In the genomic region with DNA sequence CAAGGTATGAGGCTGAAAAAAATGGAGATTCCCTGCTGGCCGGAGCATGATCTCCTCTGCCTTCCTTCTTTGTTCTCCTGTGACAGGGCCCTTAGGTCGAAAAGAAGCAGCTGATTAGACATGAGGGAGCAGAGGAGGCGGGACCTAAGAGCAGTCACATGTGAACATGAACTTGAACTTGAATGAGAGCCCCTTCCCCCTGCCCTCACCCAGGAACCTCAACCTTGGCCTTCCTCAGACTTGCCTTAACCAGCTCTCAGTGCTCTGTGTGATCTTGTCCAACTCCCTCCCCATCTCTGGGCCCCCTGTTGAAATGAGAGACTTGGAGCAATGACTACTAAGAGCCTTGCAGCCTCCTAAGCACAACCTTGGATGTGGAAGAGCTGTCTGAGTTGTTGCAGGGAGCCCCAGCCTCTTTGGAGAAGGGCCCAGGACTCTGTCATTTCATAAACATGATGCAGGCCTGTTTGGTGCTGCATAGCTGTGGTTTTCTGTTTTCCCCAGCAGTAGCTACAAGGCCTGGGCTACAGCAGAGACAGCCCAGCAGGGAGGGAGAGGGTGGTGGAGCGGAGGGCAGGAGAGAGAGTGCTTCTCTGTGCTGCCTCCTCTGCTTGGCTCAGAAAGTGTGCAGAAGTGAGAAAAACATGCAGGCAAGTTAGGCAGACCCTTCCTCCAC, we compare ENCODE assay signal across 9 cellular contexts.
A peak's percentile ranks its signal among the peaks of the same experiment; 100 is the strongest.
DNase-seq lines count a peak whose midpoint lies in the region; ATAC-seq and TF ChIP-seq lines count a peak whose summit lies in the region.
"Had no signal": no experiment of that assay in that cellular context is flagged by ENCODE, and none has a peak within 500 bp of the region (broad histone marks: within the 10 kb centered on the region; RNA-seq: fewer than 3 reads in every experiment).

No MANE protein-coding gene starts in this region.

- H3K9me3 Mint-ChIP-seq in T-helper 2 cell treated with Interferon-gamma antibody and Interleukin-4, amounts not matched to agents 5 μg/mL and 100 μg/mL, for 36 hours, result no peaks in the 10 kb centered on the region

- no peak overlapping the region for H3K4me3 Mint-ChIP-seq in T-helper 2 cell treated with Interferon-gamma antibody and Interleukin-4, amounts not matched to agents 5 μg/mL and 100 μg/mL, for 36 hours
- H3K4me3 Mint-ChIP-seq: activated B cell treated with CpG ODN at 0.5 μM for 24 hours had no signal

- H3K36me3 ChIP-seq in IMR-90 (ENCODE audit: control insufficient read depth, insufficient read depth, low read length) (no peaks in the 10 kb centered on the region), mammary epithelial cell (ENCODE audit: insufficient read depth, low read length) (no peaks in the 10 kb centered on the region), left lung (no peaks in the 10 kb centered on the region)

- peak overlapping the region; percentile 83 for H2BK20ac ChIP-seq in IMR-90 (ENCODE audit: low read depth, low read length)

- ATAC-seq in IMR-90 (ENCODE audit: low read depth) (peak; percentile 99), left lung (peak; percentile 85), GM19023 (IDR thresholded peaks at IDR 0.05; ENCODE audit: unreplicated experiment) (no peak), HG02852 (IDR thresholded peaks at IDR 0.05; ENCODE audit: unreplicated experiment) (no peak)

- H4K20me1 ChIP-seq in IMR-90 (ENCODE audit: insufficient read depth, low read length) (peaks cover 5% of the 10 kb centered on the region; the same call in 1 of the 2 replicates), mammary epithelial cell (ENCODE audit: insufficient read depth, low read length) (no peaks in the 10 kb centered on the region)

- POLR2A ChIA-PET in IMR-90 (lab: Charles Lee; ENCODE audit: unreplicated experiment), result no interaction called here

- H3K9ac ChIP-seq in IMR-90 (ENCODE audit: low read depth, low read length) (peak overlapping the region; percentile 19; the same call in 1 of the 2 replicates), mammary epithelial cell (ENCODE audit: insufficient read depth, low read length) (no peak overlapping the region)

- CTCF ChIA-PET in IMR-90 (lab: Yijun Ruan, JAX) (interaction anchor here (0.8 to 1.0 kb wide), 2 partner anchors 9 to 30 kb away, joined by 3 to 4 read pairs; no protein-coding TSS in a partner anchor), mammary epithelial cell (lab: Charles Lee; ENCODE audit: low non-redundant PET) (interaction anchor here (0.6 kb wide), 1 partner anchor 1489 kb away, joined by 3 read pairs; no protein-coding TSS in a partner anchor)

- TF ChIP-seq RAD21 in IMR-90 (IDR thresholded peaks at IDR 0.05; ENCODE audit: low read length), result peak; percentile 46

- H3K27me3 Mint-ChIP-seq in T-helper 2 cell treated with Interferon-gamma antibody and Interleukin-4, amounts not matched to agents 5 μg/mL and 100 μg/mL, for 36 hours (ENCODE audit: low read depth), result peaks cover 9% of the 10 kb centered on the region

- H2AFZ ChIP-seq in IMR-90 (replicated peaks; ENCODE audit: low read length, poor library complexity), result peak overlapping the region; percentile 48
- H2AFZ ChIP-seq in mammary epithelial cell (ENCODE audit: low read depth, low read length), result no peak overlapping the region

- intact Hi-C loops in IMR-90 (cut with micrococcal nuclease), result loop anchor here (5.0 to 10.0 kb wide), 3 partner anchors 123 to 280 kb away; a partner anchor contains a TSS
- intact Hi-C loops in mammary epithelial cell (cut with micrococcal nuclease), result no loop called here
- intact Hi-C loops in left lung (cut with DNase I), result no loop called here

- H3K27ac ChIP-seq in IMR-90 (ENCODE audit: insufficient read depth, low read length) (peak overlapping the region; percentile 75; the same call in 1 of the 2 replicates), mammary epithelial cell (ENCODE audit: insufficient read depth, low read depth, low read length) (no peak overlapping the region), left lung (no peak overlapping the region), temporal lobe (ENCODE audit: low read depth, low read length) (peak overlapping the region; percentile 47)

- no peak overlapping the region for H3K27ac Mint-ChIP-seq in T-helper 2 cell treated with Interferon-gamma antibody and Interleukin-4, amounts not matched to agents 5 μg/mL and 100 μg/mL, for 36 hours
- H3K27ac Mint-ChIP-seq: activated B cell treated with CpG ODN at 0.5 μM for 24 hours had no signal

- H3K4me2 ChIP-seq in IMR-90 (ENCODE audit: low read depth, low read length), result peak overlapping the region; percentile 36
- no peak overlapping the region for H3K4me2 ChIP-seq in mammary epithelial cell (ENCODE audit: insufficient read depth, low read depth, low read length)

- peak overlapping the region in 1 of 2 experiments; percentile 50; a peak in 2 of 4 replicates for H4K8ac ChIP-seq in IMR-90 (ENCODE audit: low read depth in 2 of 2, low read length in 2 of 2)

- H3K27me3 ChIP-seq in IMR-90 (ENCODE audit: control insufficient read depth, insufficient read depth, low read length) (peaks cover 3% of the 10 kb centered on the region; the same call in 1 of the 2 replicates), mammary epithelial cell (ENCODE audit: insufficient read depth, low read length) (peaks cover 1% of the 10 kb centered on the region), left lung (no peaks in the 10 kb centered on the region)

- H3K56ac ChIP-seq in IMR-90 (ENCODE audit: extremely low read depth, insufficient read depth, low read length), result peak overlapping the region; percentile 14; the same call in 1 of the 2 replicates

- no TSS peak for BruUV-seq in IMR-90 (replicated peaks; lab: Mats Ljungman, UMichigan)
- no TSS peak for BruUV-seq in mammary epithelial cell (replicated peaks; lab: Mats Ljungman, UMichigan)

- peak overlapping the region; percentile 75 for H4K91ac ChIP-seq in IMR-90 (ENCODE audit: insufficient read depth, low read depth, low read length)

- H3K9me3 ChIP-seq in IMR-90 (ENCODE audit: control insufficient read depth, insufficient read depth, low read length) (0 out of 2 replicates have a peak, but pooled peaks cover 5% of the 10 kb centered on the region), mammary epithelial cell (replicated peaks; ENCODE audit: insufficient read depth, low read length) (no peaks in the 10 kb centered on the region), left lung (peaks cover 0 to 7% of the 10 kb centered on the region in 2 donors)

- in situ Hi-C loops in IMR-90 (cut with MboI; ENCODE audit: low sequenced_read_pairs) (no loop called here), mammary epithelial cell (cut with MboI; ENCODE audit: low sequenced_read_pairs in 2 of 2) (no loop called here)

- peak overlapping the region; percentile 85 for H3K14ac ChIP-seq in IMR-90 (replicated peaks; ENCODE audit: low read depth, low read length)

- H2BK120ac ChIP-seq in IMR-90 (ENCODE audit: low read depth, low read length), result peak overlapping the region; percentile 81

- H3K4me1 ChIP-seq in IMR-90 (ENCODE audit: control insufficient read depth, insufficient read depth, low read length) (peaks cover 34% of the 10 kb centered on the region), mammary epithelial cell (ENCODE audit: insufficient read depth, low read length) (peaks cover 14% of the 10 kb centered on the region), left lung (no peaks in the 10 kb centered on the region)

- H3K79me2 ChIP-seq in mammary epithelial cell (ENCODE audit: insufficient read depth, low read length), result no peaks in the 10 kb centered on the region

- H3K36me3 Mint-ChIP-seq in T-helper 2 cell treated with Interferon-gamma antibody and Interleukin-4, amounts not matched to agents 5 μg/mL and 100 μg/mL, for 36 hours (ENCODE audit: low read depth), result no peaks in the 10 kb centered on the region

- DNase-seq in IMR-90, result peak; percentile 98
- DNase-seq in mammary epithelial cell, result peak; percentile 68
- DNase-seq in left lung, result peak in 1 of 2 donors; percentile 55
- no peak for DNase-seq in NCI-H524 treated with DMSO at 0.1 percent for 48 hours (lab: John Stamatoyannopoulos, UW)
- no peak for DNase-seq in T-helper 2 cell treated with Interferon-gamma antibody and Interleukin-4, amounts not matched to agents 5 μg/mL and 100 μg/mL, for 36 hours (ENCODE audit: low spot score)
- DNase-seq: activated B cell treated with CpG ODN at 0.5 μM for 24 hours had no signal

- WGBS in IMR-90 (ENCODE audit: extremely low coverage in 2 of 2, insufficient read length in 1 of 2), 2 experiments, result no CpG with 5 or more reads among the region's 4 CpGs
- 40% methylated on average over 4 of the region's 4 CpGs for WGBS in mammary epithelial cell (ENCODE audit: low coverage, missing lambda C conversion rate)

- peak overlapping the region; percentile 57 for H3K23ac ChIP-seq in IMR-90 (ENCODE audit: low read depth, low read length)

- peak overlapping the region; percentile 43; the same call in 2 of the 3 replicates for H2BK15ac ChIP-seq in IMR-90 (ENCODE audit: low read depth, low read length)

- H3K4ac ChIP-seq in IMR-90 (ENCODE audit: low read depth, low read length), result peak overlapping the region; percentile 79

- H2BK5ac ChIP-seq in IMR-90 (ENCODE audit: low read depth, low read length, poor library complexity, severe bottlenecking), result peak overlapping the region; percentile 46

- TF ChIP-seq POLR2A in IMR-90 (IDR thresholded peaks at IDR 0.05; ENCODE audit: low read depth, low read length), result no peak

- H4K5ac ChIP-seq in IMR-90 (ENCODE audit: low read depth, low read length), result peak overlapping the region; percentile 57

- H3K18ac ChIP-seq in IMR-90 (ENCODE audit: low read depth, low read length), result peak overlapping the region; percentile 74

- H3K4me1 Mint-ChIP-seq in T-helper 2 cell treated with Interferon-gamma antibody and Interleukin-4, amounts not matched to agents 5 μg/mL and 100 μg/mL, for 36 hours (ENCODE audit: low read depth), result no peaks in the 10 kb centered on the region
- H3K4me1 Mint-ChIP-seq: activated B cell treated with CpG ODN at 0.5 μM for 24 hours had no signal

- H2AK5ac ChIP-seq in IMR-90 (ENCODE audit: low read depth, low read length), result peak overlapping the region; percentile 33; the same call in 1 of the 2 replicates

- H3K9me1 ChIP-seq in IMR-90 (ENCODE audit: insufficient read depth, low read length), result peaks cover 24% of the 10 kb centered on the region

- no peak overlapping the region for H3K4me3 ChIP-seq in IMR-90 (ENCODE audit: insufficient read depth, low read depth, low read length)
- no peak overlapping the region for H3K4me3 ChIP-seq in mammary epithelial cell (replicated peaks in 1 of 3; ENCODE audit: insufficient read depth in 1 of 3, low read depth in 2 of 3, low read length in 3 of 3)
- H3K4me3 ChIP-seq in left lung, result no peak overlapping the region

- peak; percentile 27 for TF ChIP-seq CTCF in IMR-90 (conservative IDR thresholded peaks at IDR 0.05; ENCODE audit: low read depth, low read length)
- no peak for TF ChIP-seq CTCF in mammary epithelial cell (conservative IDR thresholded peaks at IDR 0.05 in 1 of 2, IDR thresholded peaks at IDR 0.05 in 1 of 2; ENCODE audit: extremely low read depth in 1 of 2, insufficient read depth in 1 of 2, low read depth in 1 of 2, low read length in 2 of 2)
- no peak for TF ChIP-seq CTCF in left lung (IDR thresholded peaks at IDR 0.05)

- peak overlapping the region; percentile 78 for H2AK9ac ChIP-seq in IMR-90 (replicated peaks; ENCODE audit: low read depth, low read length, poor library complexity)

- dilution Hi-C loops in IMR-90 (cut with HindIII; ENCODE audit: low sequenced_read_pairs, unreplicated experiment), result no loop called here
- dilution Hi-C loops in mammary epithelial cell (cut with HindIII; ENCODE audit: low sequenced_read_pairs), result loop anchor here (5.0 kb wide), 1 partner anchor 43 kb away; no protein-coding TSS in a partner anchor

- H3K79me1 ChIP-seq in IMR-90 (ENCODE audit: low read depth in 1 of 2, low read length in 2 of 2), result no peaks in the 10 kb centered on the region

Comparison
In these comparisons a context has a peak if more than half of its experiments do, and no peak if none do; other contexts are left out.
1. ATAC-seq: peak in IMR-90 (single experiment) and left lung (single experiment); none in GM19023 (single experiment) and HG02852 (single experiment).
2. DNase-seq: peak in IMR-90 (single experiment) and mammary epithelial cell (single experiment); none in NCI-H524 treated with DMSO at 0.1 percent for 48 hours (single experiment) and T-helper 2 cell treated with Interferon-gamma antibody and Interleukin-4, amounts not matched to agents 5 μg/mL and 100 μg/mL, for 36 hours (single experiment).
3. H3K27ac ChIP-seq: peak in IMR-90 (single experiment) and temporal lobe (single experiment); none in mammary epithelial cell (single experiment) and left lung (0 of 2).